Comparison of ENCODE assay signal across 27 cellular contexts in the genomic region with DNA sequence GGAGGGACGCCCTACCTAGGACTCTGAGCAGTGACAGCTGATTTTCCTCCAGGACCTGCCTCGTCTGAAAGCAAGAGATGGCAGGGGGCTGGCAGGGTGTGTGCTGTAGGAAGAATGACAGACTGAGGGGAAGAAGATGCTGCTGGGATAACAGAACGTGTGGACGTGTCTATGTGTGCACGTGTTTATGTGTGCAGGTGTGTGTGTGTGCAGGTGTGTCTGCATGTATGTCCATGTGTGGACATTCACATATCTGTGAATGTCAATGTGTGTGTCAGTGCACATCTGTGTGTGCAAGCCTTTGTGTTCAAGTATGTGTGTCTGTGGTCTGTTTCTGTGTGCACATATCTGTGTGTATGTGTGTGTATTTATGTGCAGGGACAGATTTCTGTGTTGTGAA.
"Had no signal": no experiment of that assay in that cellular context is flagged by ENCODE, and none has a peak within 500 bp of the region (broad histone marks: within the 10 kb centered on the region; RNA-seq: fewer than 3 reads in every experiment).

No MANE protein-coding gene starts in this region.

- H3K36me3 Mint-ChIP-seq: immature natural killer cell, natural killer cell had no signal

- H3K27me3 Mint-ChIP-seq: stimulated activated memory B cell treated with anti-CD40 and anti-IgM and Interleukin-4, amounts not matched to agents 10 μg/mL and 1 μg/mL and 100 μg/mL, for 72 hours had no signal

- H3K27ac ChIP-seq: coronary artery, esophagus squamous epithelium, left ventricle myocardium inferior, lower lobe of right lung, ovary, psoas muscle, skin epidermis, spleen, thoracic aorta, upper lobe of left lung, uterus had no signal

- H3K4me3 Mint-ChIP-seq: immature natural killer cell; natural killer cell; neural crest cell; stimulated activated memory B cell treated with anti-CD40 and anti-IgM and Interleukin-4, amounts not matched to agents 10 μg/mL and 1 μg/mL and 100 μg/mL, for 72 hours had no signal

- ATAC-seq: left colon; lower lobe of right lung; natural killer cell; psoas muscle; right cardiac atrium; stimulated activated memory B cell treated with anti-CD40 and anti-IgM and Interleukin-4, amounts not matched to agents 10 μg/mL and 1 μg/mL and 100 μg/mL, for 72 hours; stimulated activated naive CD8-positive, alpha-beta T cell treated with anti-CD3 and anti-CD28 coated beads, Interleukin-15, Interleukin-2, amounts not matched to agents 100 U/mL and 50 U/mL, for 24 hours had no signal

- H3K27ac Mint-ChIP-seq: natural killer cell; stimulated activated memory B cell treated with anti-CD40 and anti-IgM and Interleukin-4, amounts not matched to agents 10 μg/mL and 1 μg/mL and 100 μg/mL, for 72 hours had no signal

- FAIRE-seq: endometrium, frontal cortex had no signal

- H3K4me1 Mint-ChIP-seq: immature natural killer cell, natural killer cell had no signal

- H3K4me3 ChIP-seq: coronary artery, esophagus squamous epithelium, left ventricle myocardium inferior, lower lobe of right lung, ovary, psoas muscle, skin epidermis, spleen, thoracic aorta, tibial nerve, upper lobe of left lung, uterus had no signal

- H3K9me3 ChIP-seq: esophagus squamous epithelium, left ventricle myocardium inferior, lower lobe of right lung, ovary, psoas muscle, spleen, thoracic aorta, tibial nerve, upper lobe of left lung, uterus had no signal

- H3K9me3 Mint-ChIP-seq: immature natural killer cell; natural killer cell; neural crest cell; stimulated activated memory B cell treated with anti-CD40 and anti-IgM and Interleukin-4, amounts not matched to agents 10 μg/mL and 1 μg/mL and 100 μg/mL, for 72 hours had no signal

- DNase-seq: dermis blood vessel endothelial cell; effector memory CD4-positive, alpha-beta T cell; erythroblast; esophagus squamous epithelium; immature natural killer cell; islet precursor cell; kidney glomerular epithelial cell; left colon; left ventricle myocardium inferior; lower lobe of right lung; natural killer cell; ovary; spleen; stimulated activated CD4-positive, alpha-beta T cell treated with anti-CD3 and anti-CD28 coated beads, Interleukin-4, amount 100 ng/mL, for 4 hours; stimulated activated naive CD8-positive, alpha-beta T cell treated with anti-CD3 and anti-CD28 coated beads, Interleukin-15, Interleukin-2, amounts not matched to agents 100 U/mL and 50 U/mL, for 24 hours; upper lobe of left lung; uterus had no signal

- H3K36me3 ChIP-seq: esophagus squamous epithelium, left ventricle myocardium inferior, lower lobe of right lung, ovary, spleen, thoracic aorta, upper lobe of left lung, uterus had no signal

- H3K27me3 ChIP-seq: ovary, spleen, tibial nerve, upper lobe of left lung, uterus had no signal
